In genomic region chr6:127776320-127776719, GRCh38 we compare ENCODE assay signal across 1 cellular context.
TF ChIP-seq lines count a peak whose summit lies in the region.

No MANE protein-coding gene starts in this region.

TF ChIP-seq in GM23338, 12 proteins besides CTCF, POLR2A, EP300 and RAD21:
- TF ChIP-seq POLR2AphosphoS5 (IDR thresholded peaks at IDR 0.05; ENCODE audit: low read depth) (no peak), ZNF462 (CRISPR knock-in tag; IDR thresholded peaks at IDR 0.05) (0 out of 2 replicates have a peak, but pooled peaks have one; percentile 21)
